Comparison of ENCODE assay signal across 1 cellular context in the genomic region with DNA sequence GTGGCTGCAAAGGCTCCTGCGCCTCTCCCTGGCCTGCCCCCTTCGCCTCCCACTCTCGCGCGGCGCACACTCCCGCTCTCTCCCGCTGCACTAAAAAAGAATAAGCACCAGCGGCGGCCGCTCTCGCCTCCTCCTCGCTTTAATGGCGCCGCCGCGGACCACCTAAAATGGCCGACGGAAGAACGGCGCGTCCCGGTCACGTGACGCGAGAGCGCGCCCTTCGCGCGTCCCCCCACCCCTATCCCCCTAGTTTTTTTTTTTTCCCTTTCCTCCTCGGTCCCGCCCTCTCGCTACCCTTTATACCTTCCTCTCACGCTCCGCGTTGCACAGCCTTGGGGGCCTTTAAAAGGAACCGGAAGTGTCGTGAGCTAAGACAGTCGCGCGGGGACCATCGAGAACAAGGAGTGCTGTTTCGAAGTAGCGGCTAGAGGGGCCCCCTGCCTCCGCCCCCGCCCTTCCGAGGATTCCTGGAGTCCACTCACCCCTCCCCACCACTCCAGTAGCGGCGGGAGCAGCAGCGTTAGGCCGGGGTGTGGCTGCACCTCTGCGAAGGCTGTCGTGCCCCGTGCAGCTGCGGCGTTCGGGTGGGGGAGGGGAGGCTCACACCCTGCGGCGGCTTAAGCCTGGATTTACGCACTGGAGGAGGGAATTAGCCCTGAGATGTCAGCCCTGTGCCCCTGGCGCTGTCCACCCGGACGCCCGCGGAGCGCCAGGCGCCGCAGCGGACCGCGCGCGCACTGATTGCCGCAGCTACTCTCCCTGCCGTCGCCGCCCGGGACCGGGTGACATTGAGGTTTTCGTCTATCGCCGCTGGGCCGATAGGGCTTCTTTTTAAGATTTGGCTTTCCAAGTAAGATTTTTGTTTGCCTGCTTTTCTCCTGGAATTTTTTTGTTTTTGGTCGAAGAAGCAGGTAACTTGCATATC.
TF ChIP-seq lines count a peak whose summit lies in the region.

A gene with protein sequence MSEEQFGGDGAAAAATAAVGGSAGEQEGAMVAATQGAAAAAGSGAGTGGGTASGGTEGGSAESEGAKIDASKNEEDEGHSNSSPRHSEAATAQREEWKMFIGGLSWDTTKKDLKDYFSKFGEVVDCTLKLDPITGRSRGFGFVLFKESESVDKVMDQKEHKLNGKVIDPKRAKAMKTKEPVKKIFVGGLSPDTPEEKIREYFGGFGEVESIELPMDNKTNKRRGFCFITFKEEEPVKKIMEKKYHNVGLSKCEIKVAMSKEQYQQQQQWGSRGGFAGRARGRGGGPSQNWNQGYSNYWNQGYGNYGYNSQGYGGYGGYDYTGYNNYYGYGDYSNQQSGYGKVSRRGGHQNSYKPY (minus strand): TSS at position 176 of the 925 bp plus-strand sequence. CDS start 313 bp downstream, outside the sequence.

TF ChIP-seq in HepG2, 621 proteins besides CTCF, POLR2A, EP300 and RAD21 (continued from another document and continues in another):
- TF ChIP-seq, protein P1, sequence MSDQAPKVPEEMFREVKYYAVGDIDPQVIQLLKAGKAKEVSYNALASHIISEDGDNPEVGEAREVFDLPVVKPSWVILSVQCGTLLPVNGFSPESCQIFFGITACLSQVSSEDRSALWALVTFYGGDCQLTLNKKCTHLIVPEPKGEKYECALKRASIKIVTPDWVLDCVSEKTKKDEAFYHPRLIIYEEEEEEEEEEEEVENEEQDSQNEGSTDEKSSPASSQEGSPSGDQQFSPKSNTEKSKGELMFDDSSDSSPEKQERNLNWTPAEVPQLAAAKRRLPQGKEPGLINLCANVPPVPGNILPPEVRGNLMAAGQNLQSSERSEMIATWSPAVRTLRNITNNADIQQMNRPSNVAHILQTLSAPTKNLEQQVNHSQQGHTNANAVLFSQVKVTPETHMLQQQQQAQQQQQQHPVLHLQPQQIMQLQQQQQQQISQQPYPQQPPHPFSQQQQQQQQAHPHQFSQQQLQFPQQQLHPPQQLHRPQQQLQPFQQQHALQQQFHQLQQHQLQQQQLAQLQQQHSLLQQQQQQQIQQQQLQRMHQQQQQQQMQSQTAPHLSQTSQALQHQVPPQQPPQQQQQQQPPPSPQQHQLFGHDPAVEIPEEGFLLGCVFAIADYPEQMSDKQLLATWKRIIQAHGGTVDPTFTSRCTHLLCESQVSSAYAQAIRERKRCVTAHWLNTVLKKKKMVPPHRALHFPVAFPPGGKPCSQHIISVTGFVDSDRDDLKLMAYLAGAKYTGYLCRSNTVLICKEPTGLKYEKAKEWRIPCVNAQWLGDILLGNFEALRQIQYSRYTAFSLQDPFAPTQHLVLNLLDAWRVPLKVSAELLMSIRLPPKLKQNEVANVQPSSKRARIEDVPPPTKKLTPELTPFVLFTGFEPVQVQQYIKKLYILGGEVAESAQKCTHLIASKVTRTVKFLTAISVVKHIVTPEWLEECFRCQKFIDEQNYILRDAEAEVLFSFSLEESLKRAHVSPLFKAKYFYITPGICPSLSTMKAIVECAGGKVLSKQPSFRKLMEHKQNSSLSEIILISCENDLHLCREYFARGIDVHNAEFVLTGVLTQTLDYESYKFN (CRISPR knock-in tag; conservative IDR thresholded peaks at IDR 0.05): peak; percentile 85
- TF ChIP-seq ZNF383 (CRISPR knock-in tag; IDR thresholded peaks at IDR 0.05; ENCODE audit: borderline replicate concordance) (peak; percentile 97; the same call in 1 of the 2 replicates), SIN3A (IDR thresholded peaks at IDR 0.05; ENCODE audit: borderline replicate concordance, low read depth, low read length) (peak; percentile 26; the same call in 1 of the 2 replicates), ATF7-NPFF (CRISPR knock-in tag; IDR thresholded peaks at IDR 0.05; ENCODE audit: low read depth) (peak; percentile 68; the same call in 1 of the 2 replicates), KAT2B (IDR thresholded peaks at IDR 0.05; ENCODE audit: borderline replicate concordance, low read depth, low read length) (no peak), ZNF749 (CRISPR knock-in tag; IDR thresholded peaks at IDR 0.05; ENCODE audit: borderline replicate concordance) (peak; percentile 51; the same call in 1 of the 2 replicates), ZNF484 (CRISPR knock-in tag; IDR thresholded peaks at IDR 0.05; ENCODE audit: borderline replicate concordance, low read depth) (no peak), RARG (CRISPR knock-in tag; IDR thresholded peaks at IDR 0.05; ENCODE audit: low read depth) (no peak), ZBTB42 (CRISPR knock-in tag; IDR thresholded peaks at IDR 0.05) (peak; percentile 92), PPARG (CRISPR knock-in tag; conservative IDR thresholded peaks at IDR 0.05) (no peak; the same call in 1 of the 2 replicates), SRY (CRISPR knock-in tag; IDR thresholded peaks at IDR 0.05) (no peak; the same call in 1 of the 2 replicates), ELF3 (CRISPR knock-in tag; IDR thresholded peaks at IDR 0.05) (no peak; the same call in none of the 2 replicates), ARNT (IDR thresholded peaks at IDR 0.05) (no peak), HCFC1 (IDR thresholded peaks at IDR 0.05; ENCODE audit: low read depth, low read length) (peak; percentile 53; the same call in 1 of the 2 replicates), RFXANK (CRISPR knock-in tag; IDR thresholded peaks at IDR 0.05) (no peak), ZIK1 (CRISPR knock-in tag; IDR thresholded peaks at IDR 0.05; ENCODE audit: borderline replicate concordance, low read depth) (no peak), FOXO1 (CRISPR knock-in tag; IDR thresholded peaks at IDR 0.05) (peak; percentile 81; the same call in 1 of the 2 replicates), ZC3H4 (CRISPR knock-in tag; IDR thresholded peaks at IDR 0.05; ENCODE audit: borderline replicate concordance) (no peak), MED1 (CRISPR knock-in tag; IDR thresholded peaks at IDR 0.05) (peak; percentile 82), U2AF1 (optimal IDR thresholded peaks at IDR 0.05; ENCODE audit: low read depth, low read length) (peak; percentile 95), SOX5 (CRISPR knock-in tag; IDR thresholded peaks at IDR 0.05; ENCODE audit: borderline replicate concordance) (peak; percentile 69), MATR3 (CRISPR knock-in tag; IDR thresholded peaks at IDR 0.05) (no peak), EEA1 (CRISPR knock-in tag; IDR thresholded peaks at IDR 0.05; ENCODE audit: borderline replicate concordance) (peak; percentile 56; the same call in 1 of the 2 replicates), ZNF607 (CRISPR knock-in tag; IDR thresholded peaks at IDR 0.05; ENCODE audit: borderline replicate concordance) (peak; percentile 84), PITX1 (CRISPR knock-in tag; IDR thresholded peaks at IDR 0.05) (peak; percentile 98), ZNF431 (CRISPR knock-in tag; IDR thresholded peaks at IDR 0.05; ENCODE audit: borderline replicate concordance, low read depth) (0 out of 2 replicates have a peak, but pooled peaks have one; percentile 59), ADNP (CRISPR knock-in tag; IDR thresholded peaks at IDR 0.05) (no peak), ZNF543 (CRISPR knock-in tag; IDR thresholded peaks at IDR 0.05) (peak; percentile 91; the same call in 1 of the 2 replicates), HHEX (CRISPR knock-in tag; IDR thresholded peaks at IDR 0.05) (no peak), SNAI1 (CRISPR knock-in tag; IDR thresholded peaks at IDR 0.05; ENCODE audit: borderline replicate concordance) (no peak), SP5 (CRISPR knock-in tag; IDR thresholded peaks at IDR 0.05; ENCODE audit: borderline replicate concordance, low read depth) (peak; percentile 41), ZMYM2 (CRISPR knock-in tag; IDR thresholded peaks at IDR 0.05) (peak; percentile 78), MBD4 (IDR thresholded peaks at IDR 0.05; ENCODE audit: borderline replicate concordance, low read length) (no peak), ZNF530 (CRISPR knock-in tag; IDR thresholded peaks at IDR 0.05; ENCODE audit: low read depth) (no peak), IKZF1 (IDR thresholded peaks at IDR 0.05) (no peak), ZNF782 (CRISPR knock-in tag; IDR thresholded peaks at IDR 0.05; ENCODE audit: borderline replicate concordance) (peak; percentile 98), ZNF441 (CRISPR knock-in tag; IDR thresholded peaks at IDR 0.05; ENCODE audit: borderline replicate concordance) (peak; percentile 89), MAZ (IDR thresholded peaks at IDR 0.05; ENCODE audit: borderline replicate concordance, low read depth, low read length) (peak; percentile 97), MAZ (CRISPR knock-in tag; IDR thresholded peaks at IDR 0.05; ENCODE audit: low read depth) (peak; percentile 99), KAT8 (CRISPR knock-in tag; IDR thresholded peaks at IDR 0.05) (peak; percentile 96), MEIS1 (CRISPR knock-in tag; IDR thresholded peaks at IDR 0.05; ENCODE audit: borderline replicate concordance) (peak; percentile 86), ZNF44 (CRISPR knock-in tag; IDR thresholded peaks at IDR 0.05) (peak; percentile 21; the same call in 1 of the 2 replicates), ZNF205 (CRISPR knock-in tag; IDR thresholded peaks at IDR 0.05) (peak; percentile 99), ZNF138 (CRISPR knock-in tag; IDR thresholded peaks at IDR 0.05; ENCODE audit: low read depth) (peak; percentile 82), MED8 (CRISPR knock-in tag; IDR thresholded peaks at IDR 0.05; ENCODE audit: insufficient replicate concordance) (peak; percentile 64), HOXA9 (CRISPR knock-in tag; IDR thresholded peaks at IDR 0.05; ENCODE audit: borderline replicate concordance) (0 out of 2 replicates have a peak, but pooled peaks have one; percentile 62), HOXA5 (CRISPR knock-in tag; IDR thresholded peaks at IDR 0.05) (peak; percentile 90; the same call in 1 of the 2 replicates), SSRP1 (CRISPR knock-in tag; IDR thresholded peaks at IDR 0.05) (no peak; the same call in 1 of the 2 replicates), ZNF713 (CRISPR knock-in tag; IDR thresholded peaks at IDR 0.05) (no peak), FOXC1 (CRISPR knock-in tag; IDR thresholded peaks at IDR 0.05; ENCODE audit: borderline replicate concordance) (0 out of 2 replicates have a peak, but pooled peaks have one; percentile 45), ZNF564 (CRISPR knock-in tag; IDR thresholded peaks at IDR 0.05) (no peak; the same call in none of the 2 replicates), ZKSCAN5 (CRISPR knock-in tag; IDR thresholded peaks at IDR 0.05) (no peak), CC2D1A (CRISPR knock-in tag; IDR thresholded peaks at IDR 0.05) (no peak)
- TF ChIP-seq, protein P2, sequence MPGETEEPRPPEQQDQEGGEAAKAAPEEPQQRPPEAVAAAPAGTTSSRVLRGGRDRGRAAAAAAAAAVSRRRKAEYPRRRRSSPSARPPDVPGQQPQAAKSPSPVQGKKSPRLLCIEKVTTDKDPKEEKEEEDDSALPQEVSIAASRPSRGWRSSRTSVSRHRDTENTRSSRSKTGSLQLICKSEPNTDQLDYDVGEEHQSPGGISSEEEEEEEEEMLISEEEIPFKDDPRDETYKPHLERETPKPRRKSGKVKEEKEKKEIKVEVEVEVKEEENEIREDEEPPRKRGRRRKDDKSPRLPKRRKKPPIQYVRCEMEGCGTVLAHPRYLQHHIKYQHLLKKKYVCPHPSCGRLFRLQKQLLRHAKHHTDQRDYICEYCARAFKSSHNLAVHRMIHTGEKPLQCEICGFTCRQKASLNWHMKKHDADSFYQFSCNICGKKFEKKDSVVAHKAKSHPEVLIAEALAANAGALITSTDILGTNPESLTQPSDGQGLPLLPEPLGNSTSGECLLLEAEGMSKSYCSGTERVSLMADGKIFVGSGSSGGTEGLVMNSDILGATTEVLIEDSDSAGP (CRISPR knock-in tag; IDR thresholded peaks at IDR 0.05; ENCODE audit: borderline replicate concordance): peak; percentile 98
- TF ChIP-seq, protein P3, sequence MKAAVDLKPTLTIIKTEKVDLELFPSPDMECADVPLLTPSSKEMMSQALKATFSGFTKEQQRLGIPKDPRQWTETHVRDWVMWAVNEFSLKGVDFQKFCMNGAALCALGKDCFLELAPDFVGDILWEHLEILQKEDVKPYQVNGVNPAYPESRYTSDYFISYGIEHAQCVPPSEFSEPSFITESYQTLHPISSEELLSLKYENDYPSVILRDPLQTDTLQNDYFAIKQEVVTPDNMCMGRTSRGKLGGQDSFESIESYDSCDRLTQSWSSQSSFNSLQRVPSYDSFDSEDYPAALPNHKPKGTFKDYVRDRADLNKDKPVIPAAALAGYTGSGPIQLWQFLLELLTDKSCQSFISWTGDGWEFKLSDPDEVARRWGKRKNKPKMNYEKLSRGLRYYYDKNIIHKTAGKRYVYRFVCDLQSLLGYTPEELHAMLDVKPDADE (CRISPR knock-in tag; IDR thresholded peaks at IDR 0.05): no peak
- TF ChIP-seq, protein P4, sequence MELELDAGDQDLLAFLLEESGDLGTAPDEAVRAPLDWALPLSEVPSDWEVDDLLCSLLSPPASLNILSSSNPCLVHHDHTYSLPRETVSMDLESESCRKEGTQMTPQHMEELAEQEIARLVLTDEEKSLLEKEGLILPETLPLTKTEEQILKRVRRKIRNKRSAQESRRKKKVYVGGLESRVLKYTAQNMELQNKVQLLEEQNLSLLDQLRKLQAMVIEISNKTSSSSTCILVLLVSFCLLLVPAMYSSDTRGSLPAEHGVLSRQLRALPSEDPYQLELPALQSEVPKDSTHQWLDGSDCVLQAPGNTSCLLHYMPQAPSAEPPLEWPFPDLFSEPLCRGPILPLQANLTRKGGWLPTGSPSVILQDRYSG (CRISPR knock-in tag; IDR thresholded peaks at IDR 0.05): peak; percentile 48; the same call in 1 of the 2 replicates
- TF ChIP-seq, protein P5, sequence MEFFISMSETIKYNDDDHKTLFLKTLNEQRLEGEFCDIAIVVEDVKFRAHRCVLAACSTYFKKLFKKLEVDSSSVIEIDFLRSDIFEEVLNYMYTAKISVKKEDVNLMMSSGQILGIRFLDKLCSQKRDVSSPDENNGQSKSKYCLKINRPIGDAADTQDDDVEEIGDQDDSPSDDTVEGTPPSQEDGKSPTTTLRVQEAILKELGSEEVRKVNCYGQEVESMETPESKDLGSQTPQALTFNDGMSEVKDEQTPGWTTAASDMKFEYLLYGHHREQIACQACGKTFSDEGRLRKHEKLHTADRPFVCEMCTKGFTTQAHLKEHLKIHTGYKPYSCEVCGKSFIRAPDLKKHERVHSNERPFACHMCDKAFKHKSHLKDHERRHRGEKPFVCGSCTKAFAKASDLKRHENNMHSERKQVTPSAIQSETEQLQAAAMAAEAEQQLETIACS (CRISPR knock-in tag; IDR thresholded peaks at IDR 0.05): peak; percentile 89
- TF ChIP-seq, protein P6, sequence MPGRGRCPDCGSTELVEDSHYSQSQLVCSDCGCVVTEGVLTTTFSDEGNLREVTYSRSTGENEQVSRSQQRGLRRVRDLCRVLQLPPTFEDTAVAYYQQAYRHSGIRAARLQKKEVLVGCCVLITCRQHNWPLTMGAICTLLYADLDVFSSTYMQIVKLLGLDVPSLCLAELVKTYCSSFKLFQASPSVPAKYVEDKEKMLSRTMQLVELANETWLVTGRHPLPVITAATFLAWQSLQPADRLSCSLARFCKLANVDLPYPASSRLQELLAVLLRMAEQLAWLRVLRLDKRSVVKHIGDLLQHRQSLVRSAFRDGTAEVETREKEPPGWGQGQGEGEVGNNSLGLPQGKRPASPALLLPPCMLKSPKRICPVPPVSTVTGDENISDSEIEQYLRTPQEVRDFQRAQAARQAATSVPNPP (CRISPR knock-in tag; IDR thresholded peaks at IDR 0.05): peak; percentile 38; the same call in 1 of the 2 replicates
